Comparison of ENCODE assay signal across 14 cellular contexts in the genomic region with DNA sequence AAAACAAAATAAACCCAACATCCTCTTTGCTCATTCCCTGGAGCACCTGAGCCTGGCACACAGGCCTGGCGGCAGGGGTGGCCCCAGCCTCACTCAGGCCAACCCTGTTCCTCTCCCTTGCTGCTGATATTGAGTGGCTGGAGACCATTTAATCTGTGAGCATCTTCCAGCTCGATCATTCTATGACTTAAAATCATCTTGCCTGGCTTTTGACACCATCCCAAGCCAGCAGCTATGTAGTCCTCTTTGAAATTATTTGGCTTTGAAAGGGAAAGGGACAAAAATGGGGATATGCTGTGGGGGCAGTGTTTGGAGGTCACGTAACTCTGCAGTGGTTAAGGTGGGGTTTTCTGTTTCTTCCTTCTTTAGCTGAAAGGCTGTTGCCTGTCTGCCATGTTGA. TPM values are rescaled to one million over a fixed set of nuclear protein-coding genes. Genes with fewer than 3 reads are reported as not detected.
DNase-seq lines count a peak whose midpoint lies in the region; ATAC-seq and TF ChIP-seq lines count a peak whose summit lies in the region.
"Had no signal": no experiment of that assay in that cellular context is flagged by ENCODE, and none has a peak within 500 bp of the region (broad histone marks: within the 10 kb centered on the region; RNA-seq: fewer than 3 reads in every experiment).

No MANE protein-coding gene starts in this region.

- peak overlapping the region; percentile 25 for H3K27ac Mint-ChIP-seq in CD4-positive, alpha-beta T cell
- H3K27ac Mint-ChIP-seq in H9: peak overlapping the region in 2 of 3 experiments; percentile 29 to 89; a peak in 3 of 7 replicates
- peak overlapping the region; percentile 70 for H3K27ac Mint-ChIP-seq in activated naive CD8-positive, alpha-beta T cell treated with anti-CD3 and anti-CD28 coated beads for 36 hours
- peak overlapping the region; percentile 12 to 83 (median 58) for H3K27ac Mint-ChIP-seq in naive thymus-derived CD4-positive, alpha-beta T cell

- H4K5ac ChIP-seq in H9 (ENCODE audit: insufficient read length, low read depth, low read length): no peak overlapping the region

- WGBS in H9 (ENCODE audit: extremely low coverage, insufficient read length, low lambda C conversion rate): no CpG with 5 or more reads among the region's 3 CpGs
- WGBS in mammary epithelial cell (ENCODE audit: low coverage, missing lambda C conversion rate): 97% methylated on average over 3 of the region's 3 CpGs

- no peak overlapping the region for H2AK5ac ChIP-seq in H9 (ENCODE audit: insufficient read length, low read length)

- H3K27ac ChIP-seq in CD4-positive, alpha-beta T cell (ENCODE audit: low read depth, low read length): no peak overlapping the region
- no peak overlapping the region for H3K27ac ChIP-seq in H9 (ENCODE audit: insufficient read length, low read depth, low read length)
- no peak overlapping the region for H3K27ac ChIP-seq in naive thymus-derived CD4-positive, alpha-beta T cell (ENCODE audit: low read depth, low read length)
- no peak overlapping the region for H3K27ac ChIP-seq in mammary epithelial cell (ENCODE audit: insufficient read depth, low read depth, low read length)

- H2BK5ac ChIP-seq in H9 (ENCODE audit: insufficient read length, low read length): no peak overlapping the region

- H3K79me2 ChIP-seq in H9 (ENCODE audit: insufficient read depth, low read length): peaks cover 71% of the 10 kb centered on the region
- peaks cover 99% of the 10 kb centered on the region for H3K79me2 ChIP-seq in mammary epithelial cell (ENCODE audit: insufficient read depth, low read length)

- TF ChIP-seq CTCF in CD4-positive, alpha-beta T cell (IDR thresholded peaks at IDR 0.05): no peak
- TF ChIP-seq CTCF in H9 (conservative IDR thresholded peaks at IDR 0.05) (no peak), mammary epithelial cell (conservative IDR thresholded peaks at IDR 0.05 in 1 of 2, IDR thresholded peaks at IDR 0.05 in 1 of 2; ENCODE audit: extremely low read depth in 1 of 2, insufficient read depth in 1 of 2, low read depth in 1 of 2, low read length in 2 of 2) (no peak)

- H3K4me3 ChIP-seq in naive thymus-derived CD4-positive, alpha-beta T cell (ENCODE audit: low read length): no peak overlapping the region
- H3K4me3 ChIP-seq in mammary epithelial cell (replicated peaks in 1 of 3; ENCODE audit: insufficient read depth in 1 of 3, low read depth in 2 of 3, low read length in 3 of 3): no peak overlapping the region

- H3K4me2 ChIP-seq in H9 (ENCODE audit: insufficient read depth, insufficient read length, low read length): no peak overlapping the region
- H3K4me2 ChIP-seq in mammary epithelial cell (ENCODE audit: insufficient read depth, low read depth, low read length): no peak overlapping the region

- no peaks in the 10 kb centered on the region for H3K27me3 Mint-ChIP-seq in CD4-positive, alpha-beta T cell
- H3K27me3 Mint-ChIP-seq in H9 (ENCODE audit: low read depth): no peaks in the 10 kb centered on the region
- no peaks in the 10 kb centered on the region for H3K27me3 Mint-ChIP-seq in activated naive CD8-positive, alpha-beta T cell treated with anti-CD3 and anti-CD28 coated beads for 36 hours
- H3K27me3 Mint-ChIP-seq in naive thymus-derived CD4-positive, alpha-beta T cell: no peaks in the 10 kb centered on the region

- H3K56ac ChIP-seq in H9 (ENCODE audit: insufficient read length, low read depth, low read length): no peak overlapping the region

- ATAC-seq in CD4-positive, alpha-beta T cell (ENCODE audit: poor library complexity): no peak
- no peak for ATAC-seq in naive thymus-derived CD4-positive, alpha-beta T cell
- no peak for ATAC-seq in GM21717 (IDR thresholded peaks at IDR 0.05; ENCODE audit: unreplicated experiment)

- H2BK15ac ChIP-seq in H9 (ENCODE audit: low read depth, low read length): no peak overlapping the region

- no TSS peak for BruUV-seq in mammary epithelial cell (replicated peaks; lab: Mats Ljungman, UMichigan)

- no peak overlapping the region for H3K14ac ChIP-seq in H9 (ENCODE audit: insufficient read depth, low read length)

- no peaks in the 10 kb centered on the region for H3K27me3 ChIP-seq in CD4-positive, alpha-beta T cell (ENCODE audit: control insufficient read depth, insufficient read depth, low read length)
- H3K27me3 ChIP-seq in H9 (ENCODE audit: insufficient read depth, low read length): no peaks in the 10 kb centered on the region
- H3K27me3 ChIP-seq in naive thymus-derived CD4-positive, alpha-beta T cell (ENCODE audit: control insufficient read depth in 2 of 2, insufficient read depth in 2 of 2, low read length in 2 of 2): no peaks in the 10 kb centered on the region
- no peaks in the 10 kb centered on the region for H3K27me3 ChIP-seq in mammary epithelial cell (ENCODE audit: insufficient read depth, low read length)

- H3K4me3 Mint-ChIP-seq in CD4-positive, alpha-beta T cell: peak overlapping the region; percentile 59
- no peak overlapping the region for H3K4me3 Mint-ChIP-seq in H9
- H3K4me3 Mint-ChIP-seq in activated naive CD8-positive, alpha-beta T cell treated with anti-CD3 and anti-CD28 coated beads for 36 hours: no peak overlapping the region
- peak overlapping the region in 4 of 10 donors; percentile 4 to 53 (median 26) for H3K4me3 Mint-ChIP-seq in naive thymus-derived CD4-positive, alpha-beta T cell

- H3K9ac ChIP-seq in H9 (ENCODE audit: extremely low read depth, insufficient read length, low read length): no peak overlapping the region
- no peak overlapping the region for H3K9ac ChIP-seq in mammary epithelial cell (ENCODE audit: insufficient read depth, low read length)
- H3K9ac ChIP-seq: SK-N-SH had no signal

- H3K9me3 Mint-ChIP-seq in CD4-positive, alpha-beta T cell: no peaks in the 10 kb centered on the region
- no peaks in the 10 kb centered on the region for H3K9me3 Mint-ChIP-seq in H9
- H3K9me3 Mint-ChIP-seq in activated naive CD8-positive, alpha-beta T cell treated with anti-CD3 and anti-CD28 coated beads for 36 hours: no peaks in the 10 kb centered on the region
- no peaks in the 10 kb centered on the region for H3K9me3 Mint-ChIP-seq in naive thymus-derived CD4-positive, alpha-beta T cell

- no peak overlapping the region for H2BK20ac ChIP-seq in H9 (ENCODE audit: low read depth, low read length, poor library complexity, severe bottlenecking)

- dilution Hi-C loops in mammary epithelial cell (cut with HindIII; ENCODE audit: low sequenced_read_pairs): no loop called here

- H3K79me1 ChIP-seq in H9 (ENCODE audit: insufficient read depth, low read depth, low read length, poor library complexity, severe bottlenecking): no peaks in the 10 kb centered on the region

- peaks cover 0 to 3% (median 0%) of the 10 kb centered on the region in 3 experiments for H3K36me3 ChIP-seq in naive thymus-derived CD4-positive, alpha-beta T cell (ENCODE audit: control insufficient read depth in 2 of 3, insufficient read depth in 3 of 3, low read length in 3 of 3)
- peaks cover 3% of the 10 kb centered on the region for H3K36me3 ChIP-seq in mammary epithelial cell (ENCODE audit: insufficient read depth, low read length)

- H4K91ac ChIP-seq in H9 (ENCODE audit: insufficient read length, low read depth, low read length): no peak overlapping the region

- H3T11ph ChIP-seq in H9 (ENCODE audit: low read length): no peak overlapping the region

- H3K4me1 Mint-ChIP-seq in CD4-positive, alpha-beta T cell (ENCODE audit: low read depth): peaks cover 88% of the 10 kb centered on the region
- H3K4me1 Mint-ChIP-seq in H9: peaks cover 56 to 59% of the 10 kb centered on the region in 2 experiments
- peaks cover 85% of the 10 kb centered on the region for H3K4me1 Mint-ChIP-seq in activated naive CD8-positive, alpha-beta T cell treated with anti-CD3 and anti-CD28 coated beads for 36 hours
- H3K4me1 Mint-ChIP-seq in naive thymus-derived CD4-positive, alpha-beta T cell: peaks cover 45 to 84% (median 75%) of the 10 kb centered on the region in 7 donors

- H3K18ac ChIP-seq in H9 (ENCODE audit: insufficient read length, low read depth, low read length): no peak overlapping the region

- intact Hi-C loops in CD4-positive, alpha-beta T cell (cut with DNase I, micrococcal nuclease): loop anchor here in 1 of 2 experiments (10.0 kb wide), 1 partner anchor 82 kb away; no protein-coding TSS in a partner anchor
- intact Hi-C loops in naive thymus-derived CD4-positive, alpha-beta T cell (cut with micrococcal nuclease): loop anchor here in 1 of 2 donors (10.0 kb wide), 1 partner anchor 338 kb away; no protein-coding TSS in a partner anchor
- intact Hi-C loops in mammary epithelial cell (cut with micrococcal nuclease): no loop called here

- H4K20me1 ChIP-seq in H9 (ENCODE audit: control insufficient read depth, insufficient read depth, insufficient read length): no peaks in the 10 kb centered on the region
- H4K20me1 ChIP-seq in mammary epithelial cell (ENCODE audit: insufficient read depth, low read length): peaks cover 20% of the 10 kb centered on the region

- peaks cover 52% of the 10 kb centered on the region for H3K36me3 Mint-ChIP-seq in CD4-positive, alpha-beta T cell (ENCODE audit: low read depth)
- peaks cover 4 to 38% (median 11%) of the 10 kb centered on the region in 3 experiments; a peak in 6 of 7 replicates for H3K36me3 Mint-ChIP-seq in H9 (ENCODE audit: insufficient read depth in 1 of 3, low read depth in 3 of 3)
- peaks cover 52% of the 10 kb centered on the region for H3K36me3 Mint-ChIP-seq in activated naive CD8-positive, alpha-beta T cell treated with anti-CD3 and anti-CD28 coated beads for 36 hours
- H3K36me3 Mint-ChIP-seq in naive thymus-derived CD4-positive, alpha-beta T cell: peaks cover 0 to 11% (median 8%) of the 10 kb centered on the region in 5 donors

- no peak overlapping the region for H4K8ac ChIP-seq in H9 (replicated peaks; ENCODE audit: insufficient read length, low read depth, low read length)

- H2AFZ ChIP-seq in H9 (ENCODE audit: low read length) (no peak overlapping the region), mammary epithelial cell (ENCODE audit: low read depth, low read length) (no peak overlapping the region)

- no peak overlapping the region for H3K4ac ChIP-seq in H9 (ENCODE audit: low read depth, low read length)

- H3K23ac ChIP-seq in H9 (ENCODE audit: insufficient read length, low read depth, low read length): no peak overlapping the region

- in situ Hi-C loops in mammary epithelial cell (cut with MboI; ENCODE audit: low sequenced_read_pairs in 2 of 2): loop anchor here in 1 of 2 donors (10.0 to 25.0 kb wide), 2 partner anchors 178 to 316 kb away; no protein-coding TSS in a partner anchor

- H2BK12ac ChIP-seq in H9 (ENCODE audit: insufficient read length, low read depth, low read length): no peak overlapping the region

- no peaks in the 10 kb centered on the region for H3K23me2 ChIP-seq in H9 (ENCODE audit: insufficient read length, low read depth, low read length, poor library complexity, severe bottlenecking)

- POLR2A ChIA-PET in CD4-positive, alpha-beta T cell (lab: Charles Lee): interaction anchor here (0.6 to 3.9 kb wide), 3 partner anchors 7 to 73 kb away, joined by 4 to 17 read pairs (median 5); no protein-coding TSS in a partner anchor
- POLR2A ChIA-PET in naive thymus-derived CD4-positive, alpha-beta T cell (lab: Charles Lee): interaction anchor here (0.8 to 1.3 kb wide), 2 partner anchors 16 to 21 kb away, joined by 3 read pairs; no protein-coding TSS in a partner anchor

- H3K4me1 ChIP-seq in H9 (ENCODE audit: insufficient read depth, low read length) (peaks cover 9% of the 10 kb centered on the region; the same call in 1 of the 2 replicates), mammary epithelial cell (ENCODE audit: insufficient read depth, low read length) (peaks cover 31% of the 10 kb centered on the region)
- peaks cover 21 to 78% of the 10 kb centered on the region in 2 donors for H3K4me1 ChIP-seq in naive thymus-derived CD4-positive, alpha-beta T cell (ENCODE audit: control insufficient read depth in 2 of 2, insufficient read depth in 2 of 2, low read length in 2 of 2)

- no peak for DNase-seq in CD4-positive, alpha-beta T cell
- DNase-seq in H9: no peak
- no peak for DNase-seq in activated naive CD8-positive, alpha-beta T cell treated with anti-CD3 and anti-CD28 coated beads for 36 hours
- no peak for DNase-seq in naive thymus-derived CD4-positive, alpha-beta T cell
- no peak for DNase-seq in NCI-H1417 (lab: John Stamatoyannopoulos, UW)
- no peak for DNase-seq in mammary epithelial cell
- DNase-seq in dedifferentiated amniotic fluid mesenchymal stem cell (ENCODE audit: extremely low spot score): no peak
- DNase-seq: activated CD4-positive, CD25-positive, alpha-beta regulatory T cell treated with anti-CD3 and anti-CD28 coated beads, Interleukin-2, amount 50 U/mL, for 72 hours; caudate nucleus; KBM-7; NCI-H1417 treated with DMSO at 0.1 percent for 48 hours; NCI-H446; SK-N-SH had no signal

- no peak overlapping the region for H2BK120ac ChIP-seq in H9 (ENCODE audit: low read depth, low read length, poor library complexity, severe bottlenecking)

- CTCF ChIA-PET in CD4-positive, alpha-beta T cell (lab: Charles Lee): interaction anchor here (1.1 to 1.2 kb wide), 2 partner anchors 163 to 176 kb away, joined by 3 read pairs; no protein-coding TSS in a partner anchor
- CTCF ChIA-PET in naive thymus-derived CD4-positive, alpha-beta T cell (lab: Charles Lee): no interaction called here
- CTCF ChIA-PET in mammary epithelial cell (lab: Charles Lee; ENCODE audit: low non-redundant PET): no interaction called here

- no peaks in the 10 kb centered on the region for H3K9me3 ChIP-seq in CD4-positive, alpha-beta T cell (ENCODE audit: control insufficient read depth, low read length)
- H3K9me3 ChIP-seq in H9 (ENCODE audit: control insufficient read depth, low read depth, low read length) (no peaks in the 10 kb centered on the region), mammary epithelial cell (replicated peaks; ENCODE audit: insufficient read depth, low read length) (no peaks in the 10 kb centered on the region)
- no peaks in the 10 kb centered on the region for H3K9me3 ChIP-seq in naive thymus-derived CD4-positive, alpha-beta T cell (ENCODE audit: control insufficient read depth in 2 of 3, low read length in 3 of 3)
- H3K9me3 ChIP-seq: SK-N-SH had no signal

RNA-seq across cellular contexts. Expression of a gene that starts 22.8 kb away (rescaled TPM):
- 100 to 1,000 TPM; 434 to 449 TPM for total RNA-seq in CD4-positive, alpha-beta T cell
- total RNA-seq in H9 (2021): 375 and 393 TPM in 2 replicates
- total RNA-seq in activated naive CD8-positive, alpha-beta T cell treated with anti-CD3 and anti-CD28 coated beads for 36 hours: 100 to 1,000 TPM; 218 to 227 TPM
- total RNA-seq in naive thymus-derived CD4-positive, alpha-beta T cell: 100 to 1,000 TPM; 132 to 201 (median 163) TPM
- 100 to 1,000 TPM; 115 to 140 TPM for polyA plus RNA-seq in naive thymus-derived CD4-positive, alpha-beta T cell
- 100 to 1,000 TPM; 164 to 240 TPM for total RNA-seq in mammary epithelial cell
- polyA plus RNA-seq in mammary epithelial cell: 171 TPM
- polyA minus RNA-seq in mammary epithelial cell: 213 TPM
